8 cellular contexts compared by ENCODE assay signal in genomic region chr3:158727499-158728377, GRCh38. TPM values are rescaled to one million over a fixed set of nuclear protein-coding genes. Genes with fewer than 3 reads are reported as not detected.
A peak's percentile ranks its signal among the peaks of the same experiment; 100 is the strongest.
DNase-seq lines count a peak whose midpoint lies in the region; ATAC-seq, FAIRE-seq and TF ChIP-seq lines count a peak whose summit lies in the region.

No MANE protein-coding gene starts in this region.

- TF ChIP-seq CTCF in GM10266 (IDR thresholded peaks at IDR 0.05; ENCODE audit: control insufficient read depth, insufficient read depth, low read depth, missing control alignments), result peak; percentile 84
- peak; percentile 63 for TF ChIP-seq CTCF in bronchial epithelial cell (IDR thresholded peaks at IDR 0.05; ENCODE audit: insufficient read depth, low read length, severe bottlenecking)
- peak; percentile 79 for TF ChIP-seq CTCF in kidney (IDR thresholded peaks at IDR 0.05; ENCODE audit: borderline replicate concordance, extremely low read depth, insufficient read depth)

- FAIRE-seq in bronchial epithelial cell (lab: Jason Lieb, UNC) (no peak), kidney (lab: Jason Lieb, UNC) (peak; percentile 11)

- ATAC-seq in HG02571 (IDR thresholded peaks at IDR 0.05; ENCODE audit: unreplicated experiment), result peak; percentile 70

- no peak overlapping the region for H3K9ac ChIP-seq in kidney (ENCODE audit: low read length in 2 of 2)

- H3K4me1 ChIP-seq in ACC112 (ENCODE audit: control insufficient read depth, insufficient read depth, low read length, unreplicated experiment) (peaks cover 43% of the 10 kb centered on the region), kidney (ENCODE audit: control insufficient read depth in 1 of 2, insufficient read depth in 1 of 2, low read depth in 1 of 2, low read length in 2 of 2) (peaks cover 12 to 17% of the 10 kb centered on the region in 2 donors)

- H3K36me3 ChIP-seq in ACC112 (ENCODE audit: insufficient read depth, low read length) (no peaks in the 10 kb centered on the region), bronchial epithelial cell (ENCODE audit: control insufficient read depth, insufficient read depth, low read length) (no peaks in the 10 kb centered on the region), kidney (ENCODE audit: control insufficient read depth in 1 of 2, insufficient read depth in 2 of 2, low read length in 2 of 2) (no peaks in the 10 kb centered on the region)

- H3K4me3 ChIP-seq in ACC112 (ENCODE audit: low read depth, low read length), result peak overlapping the region; percentile 61; the same call in 1 of the 2 replicates
- H3K4me3 ChIP-seq in bronchial epithelial cell (ENCODE audit: low read depth, low read length), result no peak overlapping the region
- H3K4me3 ChIP-seq in kidney (ENCODE audit: low read length in 2 of 2), result no peak overlapping the region

- H2AFZ ChIP-seq in ACC112 (ENCODE audit: low read length, unreplicated experiment), result peak overlapping the region; percentile 48

- no peaks in the 10 kb centered on the region for H3K9me3 ChIP-seq in kidney (ENCODE audit: control insufficient read depth in 1 of 2, low read length in 2 of 2)

- peak; percentile 80 for DNase-seq in GM10266 (ENCODE audit: extremely low spot score)
- peak; percentile 71 for DNase-seq in MV-4-11 (lab: John Stamatoyannopoulos, UW)
- DNase-seq in SKM-1 treated with dmso at 0.1 percent for 144 hours (lab: John Stamatoyannopoulos, UW; ENCODE audit: unreplicated experiment), result peak; percentile 66
- DNase-seq in bronchial epithelial cell (ENCODE audit: low read depth), result peak; percentile 62
- no peak for DNase-seq in kidney
- DNase-seq in stimulated activated CD8-positive, alpha-beta memory T cell treated with anti-CD3 and anti-CD28 coated beads, Interleukin-7, amount 100 ng/mL, for 1 hour (ENCODE audit: low read depth in 2 of 2), result peak; percentile 1 to 8

- intact Hi-C loops in kidney (cut with DNase I), result no loop called here

- no peak overlapping the region for H3K27ac ChIP-seq in ACC112 (ENCODE audit: low read depth, low read length)
- no peak overlapping the region for H3K27ac ChIP-seq in kidney (ENCODE audit: low read depth in 2 of 2, low read length in 2 of 2)

- H3K79me2 ChIP-seq in ACC112 (ENCODE audit: control insufficient read depth, insufficient read depth, low read length, unreplicated experiment), result no peaks in the 10 kb centered on the region

- H3K27me3 ChIP-seq in ACC112 (ENCODE audit: insufficient read depth, low read length) (no peaks in the 10 kb centered on the region), bronchial epithelial cell (ENCODE audit: control insufficient read depth, insufficient read depth, low read length) (no peaks in the 10 kb centered on the region)

RNA-seq across cellular contexts. Expression of gene RARRES1, which starts 4.5 kb away (rescaled TPM):
- total RNA-seq in bronchial epithelial cell, result 2.4 TPM in 1 of 2 replicates, not detected in the other
- 94.0 TPM for total RNA-seq in kidney
- polyA plus RNA-seq in kidney (ENCODE audit: insufficient read depth, low read depth, low replicate concordance), result 10.3 TPM

RNA-seq across cellular contexts. Expression of gene LXN, which starts 55.3 kb away (rescaled TPM):
- total RNA-seq in bronchial epithelial cell (3.5 and 6.8 TPM in 2 replicates), kidney (20.6 TPM)
- 21.6 TPM for polyA plus RNA-seq in kidney (ENCODE audit: insufficient read depth, low read depth, low replicate concordance)

Comparison
In these comparisons a context has a peak if more than half of its experiments do, and no peak if none do; other contexts are left out.
1. RNA of gene RARRES1, which starts 4.5 kb away (total RNA-seq): 94.0 TPM in kidney (single experiment); 2.4 TPM in bronchial epithelial cell; every median in the first group is over 10 times any median in the second.
2. Peak in every context shown above with its lines, with median percentiles within 50 percentile points of each other: CTCF ChIP-seq.